ENCODE assay signal across 17 cellular contexts in genomic region chr6:2937627-2938003, GRCh38. TPM values are rescaled to one million over a fixed set of nuclear protein-coding genes. Genes with fewer than 3 reads are reported as not detected.
DNase-seq lines count a peak whose midpoint lies in the region; ATAC-seq and TF ChIP-seq lines count a peak whose summit lies in the region.
"Had no signal": no experiment of that assay in that cellular context is flagged by ENCODE, and none has a peak within 500 bp of the region (broad histone marks: within the 10 kb centered on the region; RNA-seq: fewer than 3 reads in every experiment).

No MANE protein-coding gene starts in this region.

- intact Hi-C loops in vagina (cut with DNase I): no loop called here

- H3K27ac ChIP-seq in Peyer's patch (peak overlapping the region in 1 of 4 donors; percentile 13), vagina (no peak overlapping the region)

- ATAC-seq in central memory CD8-positive, alpha-beta T cell (replicated peaks; ENCODE audit: extremely low read depth, poor library complexity, severe bottlenecking): no peak
- ATAC-seq: K562 had no signal

- no peaks in the 10 kb centered on the region for H3K27me3 Mint-ChIP-seq in central memory CD8-positive, alpha-beta T cell

- no peak for TF ChIP-seq CTCF in Peyer's patch (IDR thresholded peaks at IDR 0.05)
- no peak for TF ChIP-seq CTCF in vagina (IDR thresholded peaks at IDR 0.05)

- TF ChIP-seq POLR2A in Peyer's patch (IDR thresholded peaks at IDR 0.05) (no peak), vagina (IDR thresholded peaks at IDR 0.05) (no peak)

- DNase-seq in stimulated activated CD4-positive, alpha-beta T cell treated with anti-CD3 and anti-CD28 coated beads, Interleukin-15, amount 100 ng/mL, for 24 hours: peak; percentile 8
- no peak for DNase-seq in stimulated activated CD4-positive, alpha-beta T cell treated with anti-CD3 and anti-CD28 coated beads, Interleukin-4, amount 100 ng/mL, for 1 hour
- DNase-seq in Peyer's patch (peak in 2 of 3 donors; percentile 12 to 21), vagina (ENCODE audit: extremely low spot score in 2 of 2) (peak; percentile 44 to 49), Ammon's horn (ENCODE audit: low spot score) (no peak), NCI-H2196 treated with DMSO at 0.1 percent for 48 hours (lab: John Stamatoyannopoulos, UW; ENCODE audit: unreplicated experiment) (no peak)
- no peak for DNase-seq in central memory CD8-positive, alpha-beta T cell (ENCODE audit: low spot score in 2 of 2)
- no peak for DNase-seq in activated CD4-positive, CD25-positive, alpha-beta regulatory T cell (lab: John Stamatoyannopoulos, UW)
- DNase-seq: activated effector memory CD4-positive, alpha-beta T cell treated with Interleukin-2 at 50 U/mL for 16 hours; NCI-H1092; NCI-H2081 treated with DMSO at 0.1 percent for 48 hours; NCI-H524; substantia nigra; T-helper 9 cell had no signal

- no peaks in the 10 kb centered on the region for H3K9me3 Mint-ChIP-seq in central memory CD8-positive, alpha-beta T cell

- peaks cover 14% of the 10 kb centered on the region for H3K36me3 Mint-ChIP-seq in central memory CD8-positive, alpha-beta T cell (ENCODE audit: insufficient read depth)

- no peaks in the 10 kb centered on the region for H3K9me3 ChIP-seq in Peyer's patch
- no peaks in the 10 kb centered on the region for H3K9me3 ChIP-seq in vagina
- H3K9me3 ChIP-seq: heart left ventricle had no signal

- H3K27me3 ChIP-seq in Peyer's patch (no peaks in the 10 kb centered on the region), vagina (no peaks in the 10 kb centered on the region)
- H3K27me3 ChIP-seq: heart left ventricle had no signal

- no peak overlapping the region for H3K4me3 ChIP-seq in Peyer's patch
- H3K4me3 ChIP-seq in vagina: no peak overlapping the region
- H3K4me3 ChIP-seq: heart left ventricle, K562, lung had no signal

- H3K27ac Mint-ChIP-seq in central memory CD8-positive, alpha-beta T cell (ENCODE audit: low read depth): peak overlapping the region; percentile 81

- H3K36me3 ChIP-seq in Peyer's patch (no peaks in the 10 kb centered on the region), vagina (no peaks in the 10 kb centered on the region)
- H3K36me3 ChIP-seq: heart left ventricle had no signal

- peaks cover 45% of the 10 kb centered on the region for H3K4me1 Mint-ChIP-seq in central memory CD8-positive, alpha-beta T cell

- H3K4me1 ChIP-seq in Peyer's patch (peaks cover 0 to 7% (median 0%) of the 10 kb centered on the region in 4 donors), vagina (no peaks in the 10 kb centered on the region)

- H3K4me3 Mint-ChIP-seq in central memory CD8-positive, alpha-beta T cell: peak overlapping the region; percentile 69

RNA-seq across cellular contexts. Expression of gene SERPINB6, which starts 33.8 kb away (rescaled TPM):
- total RNA-seq in Peyer's patch (100 to 1,000 TPM; 170 to 462 (median 219) TPM), vagina (93.8 TPM)

RNA-seq across cellular contexts. Expression of gene SERPINB9, which starts 34.5 kb away (rescaled TPM):
- total RNA-seq in Peyer's patch (10 to 100 TPM in 1 of 4 donors, 1 to 10 TPM in 3; 2.9 to 13.2 (median 4.0) TPM), vagina (6.9 TPM)

Comparison
In these comparisons a context has a peak if more than half of its experiments do, and no peak if none do; other contexts are left out.
1. DNase-seq: peak in stimulated activated CD4-positive, alpha-beta T cell treated with anti-CD3 and anti-CD28 coated beads, Interleukin-15, amount 100 ng/mL, for 24 hours (single experiment), Peyer's patch (2 of 3) and vagina (2 of 2); none in stimulated activated CD4-positive, alpha-beta T cell treated with anti-CD3 and anti-CD28 coated beads, Interleukin-4, amount 100 ng/mL, for 1 hour (single experiment), central memory CD8-positive, alpha-beta T cell (0 of 2), activated CD4-positive, CD25-positive, alpha-beta regulatory T cell (0 of 4), Ammon's horn (single experiment) and NCI-H2196 treated with DMSO at 0.1 percent for 48 hours (single experiment).